Comparison of ENCODE assay signal across 1 cellular context in genomic region chr16:84380405-84380804, GRCh38.
TF ChIP-seq lines count a peak whose summit lies in the region.

No MANE protein-coding gene starts in this region.

TF ChIP-seq in K562, 482 proteins besides CTCF, POLR2A, EP300 and RAD21 (continued from another document):
- no peak for TF ChIP-seq MAZ (CRISPR knock-in tag; conservative IDR thresholded peaks at IDR 0.05 in 1 of 2, IDR thresholded peaks at IDR 0.05 in 1 of 2)
